8 cellular contexts compared by ENCODE assay signal in genomic region chr5:68287976-68288755, GRCh38.
DNase-seq lines count a peak whose midpoint lies in the region; ATAC-seq and TF ChIP-seq lines count a peak whose summit lies in the region.

No MANE protein-coding gene starts in this region.

- peaks cover 78% of the 10 kb centered on the region for H3K4me1 Mint-ChIP-seq in activated CD8-positive, alpha-beta T cell treated with anti-CD3 and anti-CD28 coated beads, Interleukin-2, amount 10 ng/mL, durations not matched to agents 7 days and 5 days (ENCODE audit: low read depth)
- H3K4me1 Mint-ChIP-seq in effector memory CD8-positive, alpha-beta T cell (ENCODE audit: low read depth in 2 of 2), result peaks cover 67 to 86% of the 10 kb centered on the region in 2 donors

- H3K9me3 Mint-ChIP-seq in activated CD8-positive, alpha-beta T cell treated with anti-CD3 and anti-CD28 coated beads, Interleukin-2, amount 10 ng/mL, durations not matched to agents 7 days and 5 days (ENCODE audit: insufficient read depth), result no peaks in the 10 kb centered on the region
- no peaks in the 10 kb centered on the region for H3K9me3 Mint-ChIP-seq in effector memory CD8-positive, alpha-beta T cell

- H3K36me3 Mint-ChIP-seq in activated CD8-positive, alpha-beta T cell treated with anti-CD3 and anti-CD28 coated beads, Interleukin-2, amount 10 ng/mL, durations not matched to agents 7 days and 5 days (ENCODE audit: low read depth), result peaks cover 59% of the 10 kb centered on the region
- H3K36me3 Mint-ChIP-seq in effector memory CD8-positive, alpha-beta T cell (ENCODE audit: insufficient read depth), result peaks cover 58% of the 10 kb centered on the region

- DNase-seq in GM10248 (ENCODE audit: extremely low spot score), result peak; percentile 73
- peak; percentile 19 for DNase-seq in HCEC 1CT
- DNase-seq in NCI-H1105 (lab: John Stamatoyannopoulos, UW), result peak; percentile 35
- DNase-seq in activated CD8-positive, alpha-beta T cell treated with anti-CD3 and anti-CD28 coated beads, Interleukin-2, amount 10 ng/mL, durations not matched to agents 7 days and 5 days, result peak; percentile 76
- DNase-seq in effector memory CD8-positive, alpha-beta T cell, result peak; percentile 41 to 54 (median 47)
- DNase-seq in medulla oblongata (ENCODE audit: extremely low spot score), result peak; percentile 95
- peak; percentile 18 to 35 for DNase-seq in stimulated activated CD8-positive, alpha-beta memory T cell treated with anti-CD3 and anti-CD28 coated beads, Interleukin-15, amount 100 ng/mL, for 48 hours (ENCODE audit: low read depth in 2 of 2)
- no peak for DNase-seq in NOMO-1 (lab: John Stamatoyannopoulos, UW; ENCODE audit: unreplicated experiment in 2 of 2)

- H3K4me3 Mint-ChIP-seq in activated CD8-positive, alpha-beta T cell treated with anti-CD3 and anti-CD28 coated beads, Interleukin-2, amount 10 ng/mL, durations not matched to agents 7 days and 5 days, result peak overlapping the region; percentile 84
- H3K4me3 Mint-ChIP-seq in effector memory CD8-positive, alpha-beta T cell, result peak overlapping the region; percentile 81 to 83

- no peak for TF ChIP-seq CTCF in GM10248 (IDR thresholded peaks at IDR 0.05; ENCODE audit: control extremely low read depth, extremely low read depth, low read depth, missing control alignments)

- no peaks in the 10 kb centered on the region for H3K27me3 Mint-ChIP-seq in activated CD8-positive, alpha-beta T cell treated with anti-CD3 and anti-CD28 coated beads, Interleukin-2, amount 10 ng/mL, durations not matched to agents 7 days and 5 days (ENCODE audit: low read depth)
- no peaks in the 10 kb centered on the region for H3K27me3 Mint-ChIP-seq in effector memory CD8-positive, alpha-beta T cell

- CTCF ChIA-PET in GM10248 (lab: Yijun Ruan, JAX), result interaction anchor here (0.9 to 3.6 kb wide), 20 partner anchors 9 to 719 kb away, joined by 3 to 41 read pairs (median 10); no protein-coding TSS in a partner anchor
- CTCF ChIA-PET in activated CD8-positive, alpha-beta T cell treated with anti-CD3 and anti-CD28 coated beads, Interleukin-2, amount 10 ng/mL, durations not matched to agents 7 days and 5 days (lab: Charles Lee), result interaction anchor here (0.8 to 3.6 kb wide), 26 partner anchors 8 to 754 kb away, joined by 3 to 122 read pairs (median 5); no protein-coding TSS in a partner anchor

- peak overlapping the region; percentile 96 for H3K27ac Mint-ChIP-seq in activated CD8-positive, alpha-beta T cell treated with anti-CD3 and anti-CD28 coated beads, Interleukin-2, amount 10 ng/mL, durations not matched to agents 7 days and 5 days
- peak overlapping the region; percentile 93 to 94 for H3K27ac Mint-ChIP-seq in effector memory CD8-positive, alpha-beta T cell

- peak; percentile 89 for ATAC-seq in activated CD8-positive, alpha-beta T cell treated with anti-CD3 and anti-CD28 coated beads, Interleukin-2, amount 10 ng/mL, durations not matched to agents 7 days and 5 days
- peak; percentile 80 for ATAC-seq in effector memory CD8-positive, alpha-beta T cell (replicated peaks)

- POLR2A ChIA-PET in GM10248 (lab: Yijun Ruan, JAX), result interaction anchor here (1.0 kb wide), 1 partner anchor 14 kb away, joined by 3 read pairs; no protein-coding TSS in a partner anchor
- POLR2A ChIA-PET in activated CD8-positive, alpha-beta T cell treated with anti-CD3 and anti-CD28 coated beads, Interleukin-2, amount 10 ng/mL, durations not matched to agents 7 days and 5 days (lab: Charles Lee), result interaction anchor here (0.6 to 2.2 kb wide), 7 partner anchors 9 to 174 kb away, joined by 3 to 10 read pairs (median 3); partner anchors contain the start of gene PIK3R1

Comparison
In these comparisons a context has a peak if more than half of its experiments do, and no peak if none do; other contexts are left out.
1. DNase-seq: peak in GM10248 (single experiment), HCEC 1CT (single experiment), NCI-H1105 (single experiment), activated CD8-positive, alpha-beta T cell treated with anti-CD3 and anti-CD28 coated beads, Interleukin-2, amount 10 ng/mL, durations not matched to agents 7 days and 5 days (single experiment), effector memory CD8-positive, alpha-beta T cell (3 of 3), medulla oblongata (single experiment) and stimulated activated CD8-positive, alpha-beta memory T cell treated with anti-CD3 and anti-CD28 coated beads, Interleukin-15, amount 100 ng/mL, for 48 hours (2 of 2); none in NOMO-1 (0 of 2).